ENCODE assay signal across 13 cellular contexts in genomic region chr17:55286681-55287589, GRCh38. TPM values are rescaled to one million over a fixed set of nuclear protein-coding genes. Genes with fewer than 3 reads are reported as not detected.
DNase-seq lines count a peak whose midpoint lies in the region; ATAC-seq and TF ChIP-seq lines count a peak whose summit lies in the region.
"Had no signal": no experiment of that assay in that cellular context is flagged by ENCODE, and none has a peak within 500 bp of the region (broad histone marks: within the 10 kb centered on the region; RNA-seq: fewer than 3 reads in every experiment).

No MANE protein-coding gene starts in this region.

- H3K27ac ChIP-seq in HEK293 (ENCODE audit: extremely low read depth, low read depth, low read length) (no peak overlapping the region), adrenal gland (peak overlapping the region in 3 of 5 donors; percentile 78 to 89 (median 80)), sigmoid colon (peak overlapping the region; percentile 88 to 97 (median 91))

- TF ChIP-seq EP300 in sigmoid colon (IDR thresholded peaks at IDR 0.05) = no peak

- TF ChIP-seq POLR2A in adrenal gland (IDR thresholded peaks at IDR 0.05) (no peak), sigmoid colon (IDR thresholded peaks at IDR 0.05) (no peak)

- intact Hi-C loops in adrenal gland (cut with DNase I) (no loop called here), sigmoid colon (cut with DNase I) (loop anchor here (2.0 to 5.0 kb wide), 3 partner anchors 16 to 225 kb away; partner anchors contain the start of gene SMIM36)

- POLR2A ChIA-PET in HEK293 (lab: Yijun Ruan, JAX) = no interaction called here

- ATAC-seq in HG03175 (IDR thresholded peaks at IDR 0.05; ENCODE audit: unreplicated experiment) = no peak
- ATAC-seq: activated CD8-positive, alpha-beta T cell treated with anti-CD3 and anti-CD28 coated beads, Interleukin-2, amount 10 ng/mL, durations not matched to agents 7 days and 5 days had no signal

- H3K36me3 ChIP-seq in HEK293 (ENCODE audit: control insufficient read depth in 2 of 2, insufficient read depth in 1 of 2, low read length in 2 of 2) (no peaks in the 10 kb centered on the region), adrenal gland (replicated peaks in 1 of 2) (no peaks in the 10 kb centered on the region), sigmoid colon (no peaks in the 10 kb centered on the region)

- CTCF ChIA-PET in HEK293 (lab: Yijun Ruan, JAX) = interaction anchor here (0.7 to 2.1 kb wide), 6 partner anchors 10 to 382 kb away, joined by 3 to 6 read pairs (median 3); no protein-coding TSS in a partner anchor

- H3K4me1 ChIP-seq in HEK293 (ENCODE audit: control insufficient read depth, insufficient read depth, low read length) (no peaks in the 10 kb centered on the region), adrenal gland (replicated peaks in 1 of 2) (peaks cover 41 to 55% of the 10 kb centered on the region in 2 donors), sigmoid colon (peaks cover 0 to 78% (median 72%) of the 10 kb centered on the region in 4 donors)

- H3K27me3 ChIP-seq in adrenal gland (no peaks in the 10 kb centered on the region), sigmoid colon (no peaks in the 10 kb centered on the region)

- 48 to 64% (median 57%) methylated on average over 3 of the region's 3 CpGs for WGBS in adrenal gland, 4 donors
- 51 to 66% methylated on average over 3 of the region's 3 CpGs for WGBS in sigmoid colon, 2 donors

- DNase-seq in adrenal gland (peak in 2 of 7 donors; percentile 38 to 55), foreskin fibroblast (peak; percentile 77 to 86), sigmoid colon (no peak), GF-D8 (lab: John Stamatoyannopoulos, UW) (no peak), GOT3 (lab: John Stamatoyannopoulos, UW) (no peak), NCI-H748 treated with DMSO at 0.1 percent for 48 hours (lab: John Stamatoyannopoulos, UW) (no peak)
- DNase-seq: activated CD8-positive, alpha-beta T cell treated with anti-CD3 and anti-CD28 coated beads, Interleukin-2, amount 10 ng/mL, durations not matched to agents 7 days and 5 days; CD4-positive, alpha-beta memory T cell; foreskin melanocyte; NCI-H2029; stimulated activated CD4-positive, alpha-beta T cell treated with anti-CD3 and anti-CD28 coated beads, Interleukin-1b, Interleukin-23, amount 100 ng/mL, for 48 hours had no signal

- no peak overlapping the region for H3K4me3 ChIP-seq in HEK293 (ENCODE audit: low read depth, low read length)
- no peak overlapping the region for H3K4me3 ChIP-seq in adrenal gland
- no peak overlapping the region for H3K4me3 ChIP-seq in foreskin fibroblast (ENCODE audit: low read depth in 1 of 2, low read length in 2 of 2)
- H3K4me3 ChIP-seq in sigmoid colon = no peak overlapping the region

- TF ChIP-seq CTCF in HEK293 (tag by site-specific recombination; IDR thresholded peaks at IDR 0.05) = no peak
- no peak for TF ChIP-seq CTCF in adrenal gland (IDR thresholded peaks at IDR 0.05)
- no peak for TF ChIP-seq CTCF in foreskin fibroblast (IDR thresholded peaks at IDR 0.05; ENCODE audit: low read depth, low read length)
- TF ChIP-seq CTCF in sigmoid colon (IDR thresholded peaks at IDR 0.05) = no peak

- H3K9me3 ChIP-seq in HEK293 (ENCODE audit: control insufficient read depth, insufficient read depth, low read depth, low read length) (no peaks in the 10 kb centered on the region; the same call in 1 of the 2 replicates), adrenal gland (replicated peaks in 1 of 3) (no peaks in the 10 kb centered on the region), sigmoid colon (no peaks in the 10 kb centered on the region)

TF ChIP-seq in HEK293, 187 proteins besides CTCF, POLR2A, EP300 and RAD21:
- TF ChIP-seq BCL11B (tag by site-specific recombination; IDR thresholded peaks at IDR 0.05; ENCODE audit: low read depth) (no peak), ZNF114 (tag by site-specific recombination; IDR thresholded peaks at IDR 0.05) (no peak), ZNF394 (tag by site-specific recombination; IDR thresholded peaks at IDR 0.05; ENCODE audit: borderline replicate concordance) (no peak), SP7 (tag by site-specific recombination; IDR thresholded peaks at IDR 0.05) (no peak), ZNF211 (tag by site-specific recombination; IDR thresholded peaks at IDR 0.05; ENCODE audit: low read depth) (peak; percentile 72), ZNF398 (tag by site-specific recombination; IDR thresholded peaks at IDR 0.05) (0 out of 2 replicates have a peak, but pooled peaks have one; percentile 29), ZNF132 (tag by site-specific recombination; IDR thresholded peaks at IDR 0.05; ENCODE audit: borderline replicate concordance) (no peak), YY2 (tag by site-specific recombination; IDR thresholded peaks at IDR 0.05) (no peak)

RNA-seq across cellular contexts. Expression of gene HLF, which starts 22.2 kb away (rescaled TPM):
- total RNA-seq in adrenal gland = 10 to 100 TPM; 15.0 to 74.3 (median 34.3) TPM
- 10 to 100 TPM in 1 of 3 donors, 1 to 10 TPM in 2; 8.8 to 15.0 (median 9.7) TPM for polyA plus RNA-seq in adrenal gland
- 10 to 100 TPM; 41.7 to 54.0 (median 49.4) TPM for total RNA-seq in sigmoid colon
- 1 to 10 TPM in 2 of 3 donors, under 1 TPM in 1; 0.92 to 3.1 (median 3.0) TPM for polyA plus RNA-seq in sigmoid colon

Comparison
In these comparisons a context has a peak if more than half of its experiments do, and no peak if none do; other contexts are left out.
1. DNase-seq: peak in foreskin fibroblast (2 of 2); none in sigmoid colon (single experiment), GF-D8 (single experiment), GOT3 (single experiment) and NCI-H748 treated with DMSO at 0.1 percent for 48 hours (single experiment).